Comparison of ENCODE assay signal across 8 cellular contexts in the genomic region with DNA sequence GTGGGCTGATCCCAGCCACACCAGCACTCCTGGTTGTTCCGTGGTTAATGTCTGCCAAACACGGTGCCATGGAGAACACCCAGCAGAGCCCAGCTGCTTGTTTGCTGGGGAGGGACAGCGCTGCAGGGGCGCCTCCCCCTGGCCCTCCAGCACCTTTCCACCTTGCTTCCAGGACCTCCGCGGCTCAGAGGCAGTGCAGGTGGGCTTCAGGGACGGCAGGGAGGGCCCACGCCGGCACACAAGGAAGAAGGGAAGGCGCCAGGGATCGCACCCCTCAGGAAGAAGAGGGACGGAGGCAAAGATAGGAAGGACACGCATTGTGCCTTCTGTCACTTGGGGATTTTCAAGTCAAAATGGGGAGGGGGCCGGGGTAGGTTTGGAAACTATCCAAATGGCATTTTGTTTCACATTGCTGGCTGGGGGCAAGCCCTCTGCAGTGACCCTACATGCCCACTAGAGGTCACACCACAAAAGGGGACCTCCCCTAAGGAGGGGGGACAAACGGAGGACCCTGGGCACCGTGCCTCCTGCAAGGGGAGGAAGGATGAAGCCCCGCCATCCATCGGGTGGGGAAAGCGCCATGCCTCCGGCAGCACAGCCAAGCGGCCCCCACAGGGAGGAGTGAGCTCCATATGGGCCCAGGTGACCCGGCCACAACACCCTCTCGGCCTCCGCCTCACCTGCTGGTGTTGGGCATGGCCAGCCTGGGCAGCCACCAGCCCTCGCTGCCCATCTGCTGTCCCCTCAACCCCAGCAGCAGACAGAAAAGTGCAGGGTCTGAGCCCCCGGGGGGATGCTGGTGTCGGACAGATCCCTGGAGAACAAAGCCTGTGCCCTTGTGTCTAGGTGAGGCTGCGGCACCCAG. TPM values are rescaled to one million over a fixed set of nuclear protein-coding genes. Genes with fewer than 3 reads are reported as not detected.
DNase-seq lines count a peak whose midpoint lies in the region; ATAC-seq and TF ChIP-seq lines count a peak whose summit lies in the region.

No MANE protein-coding gene starts in this region.

- H3K27ac ChIP-seq in RWPE2 (ENCODE audit: poor library complexity, severe bottlenecking): no peak overlapping the region

- H3K4me1 ChIP-seq in RWPE2 (ENCODE audit: insufficient read depth, poor library complexity, severe bottlenecking): no peaks in the 10 kb centered on the region

- peaks cover 2 to 6% of the 10 kb centered on the region in 2 donors for H3K4me1 Mint-ChIP-seq in immature natural killer cell

- no peaks in the 10 kb centered on the region for H3K36me3 Mint-ChIP-seq in immature natural killer cell

- H3K27ac Mint-ChIP-seq in immature natural killer cell: peak overlapping the region in 1 of 6 donors; percentile 60

- in situ Hi-C loops in ACHN (cut with HindIII; ENCODE audit: low pct_ligation_motif_present, low pct_unique_long_range_greater_than_20kb, low sequenced_read_pairs): no loop called here

- peaks cover 0 to 4% (median 2%) of the 10 kb centered on the region in 3 donors for H3K27me3 Mint-ChIP-seq in immature natural killer cell (ENCODE audit: low read depth in 3 of 3)

- ATAC-seq in RWPE2 (ENCODE audit: low read depth) (0 out of 3 replicates have a peak, but pooled peaks have one; percentile 26), HG03469 (IDR thresholded peaks at IDR 0.05; ENCODE audit: unreplicated experiment) (no peak)

- no peaks in the 10 kb centered on the region for H3K9me3 ChIP-seq in RWPE2 (ENCODE audit: severe bottlenecking)

- peak; percentile 89 for TF ChIP-seq CTCF in GM12875 (IDR thresholded peaks at IDR 0.05; ENCODE audit: borderline replicate concordance, insufficient read depth, low read depth, low read length)
- TF ChIP-seq CTCF in RWPE2 (IDR thresholded peaks at IDR 0.05; ENCODE audit: poor library complexity, severe bottlenecking): peak; percentile 78

- no peaks in the 10 kb centered on the region for H3K36me3 ChIP-seq in RWPE2 (ENCODE audit: low read depth)

- no peaks in the 10 kb centered on the region for H3K27me3 ChIP-seq in RWPE2 (ENCODE audit: insufficient read depth, poor library complexity, severe bottlenecking)

- no peaks in the 10 kb centered on the region for H3K9me3 Mint-ChIP-seq in immature natural killer cell

- H3K4me3 Mint-ChIP-seq in immature natural killer cell: no peak overlapping the region

- DNase-seq in ACHN (peak; percentile 46), RWPE2 (ENCODE audit: low spot score) (peak; percentile 62), astrocyte of the hippocampus (ENCODE audit: low read depth, low spot score) (peak; percentile 58), immature natural killer cell (peak; percentile 35 to 40 (median 39)), T1000 (lab: John Stamatoyannopoulos, UW) (no peak)
- DNase-seq in stimulated activated CD4-positive, alpha-beta T cell treated with anti-CD3 and anti-CD28 coated beads, Interleukin-4, amount 100 ng/mL, for 24 hours: peak; percentile 44

- H3K4me3 ChIP-seq in GM12875 (ENCODE audit: low read depth, low read length) (no peak overlapping the region), RWPE2 (ENCODE audit: severe bottlenecking) (no peak overlapping the region)

RNA-seq across cellular contexts. Expression of a gene that starts 7.5 kb away (rescaled TPM):
- polyA plus RNA-seq in immature natural killer cell: 1 to 10 TPM; 3.2 to 7.7 (median 4.4) TPM

RNA-seq across cellular contexts. Expression of a gene that starts 58.9 kb away (rescaled TPM):
- polyA plus RNA-seq in immature natural killer cell: 10 to 100 TPM; 13.0 to 24.8 (median 14.9) TPM
